ENCODE assay signal across 8 cellular contexts in genomic region chr11:114399903-114400221, GRCh38. TPM values are rescaled to one million over a fixed set of nuclear protein-coding genes. Genes with fewer than 3 reads are reported as not detected.
DNase-seq lines count a peak whose midpoint lies in the region; ATAC-seq lines count a peak whose summit lies in the region.

No MANE protein-coding gene starts in this region.

- peaks cover 34% of the 10 kb centered on the region for H3K4me1 Mint-ChIP-seq in T-helper 1 cell treated with Interleukin-12 subunit alpha and Interleukin-12 subunit beta and Interleukin-4 antibody, amounts not matched to agents 30 μg/mL and 1 μg/mL, for 36 hours (ENCODE audit: low read depth)

- DNase-seq in T-helper 1 cell (no peak), NCI-H2029 treated with DMSO at 0.1 percent for 48 hours (lab: John Stamatoyannopoulos, UW) (peak; percentile 71), amniotic epithelial cell (ENCODE audit: low read depth) (peak; percentile 49), iPS-NIHi11 (ENCODE audit: low spot score) (peak; percentile 69), dermis blood vessel endothelial cell (no peak)
- no peak for DNase-seq in stimulated activated naive CD8-positive, alpha-beta T cell treated with anti-CD3 and anti-CD28 coated beads, Interleukin-15, Interleukin-2, amounts not matched to agents 100 U/mL and 50 U/mL, for 24 hours

- H3K4me3 Mint-ChIP-seq in T-helper 1 cell treated with Interleukin-12 subunit alpha and Interleukin-12 subunit beta and Interleukin-4 antibody, amounts not matched to agents 30 μg/mL and 1 μg/mL, for 36 hours = peak overlapping the region; percentile 90

- H3K27ac Mint-ChIP-seq in T-helper 1 cell treated with Interleukin-12 subunit alpha and Interleukin-12 subunit beta and Interleukin-4 antibody, amounts not matched to agents 30 μg/mL and 1 μg/mL, for 36 hours = peak overlapping the region; percentile 94

- H3K36me3 Mint-ChIP-seq in T-helper 1 cell treated with Interleukin-12 subunit alpha and Interleukin-12 subunit beta and Interleukin-4 antibody, amounts not matched to agents 30 μg/mL and 1 μg/mL, for 36 hours (ENCODE audit: low read depth) = peaks cover 24% of the 10 kb centered on the region

- peaks cover 4% of the 10 kb centered on the region for H3K27me3 Mint-ChIP-seq in T-helper 1 cell treated with Interleukin-12 subunit alpha and Interleukin-12 subunit beta and Interleukin-4 antibody, amounts not matched to agents 30 μg/mL and 1 μg/mL, for 36 hours (ENCODE audit: low read depth)

- peak; percentile 25 for ATAC-seq in HG02678 (IDR thresholded peaks at IDR 0.05; ENCODE audit: unreplicated experiment)
- peak; percentile 17 for ATAC-seq in stimulated activated naive CD8-positive, alpha-beta T cell treated with anti-CD3 and anti-CD28 coated beads, Interleukin-15, Interleukin-2, amounts not matched to agents 100 U/mL and 50 U/mL, for 24 hours

- H3K9me3 Mint-ChIP-seq in T-helper 1 cell treated with Interleukin-12 subunit alpha and Interleukin-12 subunit beta and Interleukin-4 antibody, amounts not matched to agents 30 μg/mL and 1 μg/mL, for 36 hours = no peaks in the 10 kb centered on the region

RNA-seq across cellular contexts. Expression of gene C11orf71, which starts 0.4 kb away (rescaled TPM):
- 3.6 and 3.7 TPM in 2 replicates for total RNA-seq in dermis blood vessel endothelial cell

RNA-seq across cellular contexts. Expression of gene RBM7, which starts 0.6 kb away (rescaled TPM):
- 32.2 and 69.9 TPM in 2 replicates for total RNA-seq in dermis blood vessel endothelial cell

RNA-seq across cellular contexts. Expression of gene REXO2, which starts 39.4 kb away (rescaled TPM):
- total RNA-seq in dermis blood vessel endothelial cell = 127 and 169 TPM in 2 replicates

Comparison
In these comparisons a context has a peak if more than half of its experiments do, and no peak if none do; other contexts are left out.
1. DNase-seq: peak in NCI-H2029 treated with DMSO at 0.1 percent for 48 hours (single experiment), amniotic epithelial cell (single experiment) and iPS-NIHi11 (single experiment); none in T-helper 1 cell (0 of 5), stimulated activated naive CD8-positive, alpha-beta T cell treated with anti-CD3 and anti-CD28 coated beads, Interleukin-15, Interleukin-2, amounts not matched to agents 100 U/mL and 50 U/mL, for 24 hours (single experiment) and dermis blood vessel endothelial cell (single experiment).